In genomic region chr12:55684761-55685370, GRCh38 we compare ENCODE assay signal across 32 cellular contexts. TPM values are rescaled to one million over a fixed set of nuclear protein-coding genes. Genes with fewer than 3 reads are reported as not detected.
"Had no signal": no experiment of that assay in that cellular context is flagged by ENCODE, and none has a peak within 500 bp of the region (broad histone marks: within the 10 kb centered on the region; RNA-seq: fewer than 3 reads in every experiment).

No MANE protein-coding gene starts in this region.

- H3K4me3 ChIP-seq: left lung, ovary, prostate gland, skin epidermis, thoracic aorta, vagina had no signal

- H3K27ac ChIP-seq: brain microvascular endothelial cell, left lung, neutrophil, ovary, prostate gland, skin epidermis, thoracic aorta, vagina, WERI-Rb-1 had no signal

- H3K27me3 ChIP-seq: brain microvascular endothelial cell, neutrophil, ovary, vagina had no signal

- ATAC-seq: activated CD4-positive, CD25-positive, alpha-beta regulatory T cell treated with anti-CD3 and anti-CD28 coated beads, Interleukin-2, amount 50 U/mL, for 24 hours; esophagus mucosa; left lung; stimulated activated naive CD8-positive, alpha-beta T cell treated with anti-CD3 and anti-CD28 coated beads, Interleukin-15, Interleukin-2, amounts not matched to agents 100 U/mL and 50 U/mL, for 24 hours; T-helper 17 cell had no signal

- DNase-seq: activated CD4-positive, alpha-beta memory T cell treated with anti-CD3 and anti-CD28 coated beads for 36 hours; activated CD4-positive, alpha-beta T cell treated with anti-CD3 and anti-CD28 coated beads for 48 hours; activated CD8-positive, alpha-beta memory T cell treated with anti-CD3 and anti-CD28 coated beads, Interleukin-2, amount 50 U/mL, for 48 hours; activated gamma-delta T cell; activated naive CD4-positive, alpha-beta T cell treated with anti-CD3 and anti-CD28 coated beads, Interleukin-2, amount 50 U/mL, for 16 hours; activated T-cell treated with anti-CD3 and anti-CD28 coated beads, Interleukin-2, amount 50 U/mL, for 24 hours; amniotic stem cell; brain microvascular endothelial cell; caudate nucleus; endodermal cell; foreskin fibroblast; hypothalamus; left lung; stimulated activated CD4-positive, alpha-beta T cell treated with anti-CD3 and anti-CD28 coated beads, Interleukin-12 subunit alpha, Interleukin-12 subunit beta, amount 100 ng/mL, for 4 hours; stimulated activated CD4-positive, alpha-beta T cell treated with anti-CD3 and anti-CD28 coated beads, Interleukin-4, amount 100 ng/mL, for 1 hour; stimulated activated naive CD8-positive, alpha-beta T cell treated with anti-CD3 and anti-CD28 coated beads, Interleukin-15, Interleukin-2, amounts not matched to agents 100 U/mL and 50 U/mL, for 24 hours; SW 1271; T-helper 17 cell; T1000; WERI-Rb-1 had no signal

- H3K9me3 ChIP-seq: left lung, neutrophil, ovary, prostate gland, thoracic aorta, vagina had no signal

- H3K4me1 ChIP-seq: prostate gland had no signal

- H3K36me3 ChIP-seq: brain microvascular endothelial cell, left lung, neutrophil, ovary, prostate gland, vagina, WERI-Rb-1 had no signal

RNA-seq across cellular contexts. Expression of gene OR10P1, which starts 48.2 kb away (rescaled TPM):
- total RNA-seq: activated CD4-positive, alpha-beta memory T cell treated with anti-CD3 and anti-CD28 coated beads for 36 hours; astrocyte; chondrocyte; endodermal cell; esophagus mucosa; left lung; lung microvascular endothelial cell; mucosa of gallbladder; ovary; prostate gland; T-helper 17 cell; thoracic aorta; vagina had no signal
- polyA plus RNA-seq: ovary had no signal
